In the genomic region with DNA sequence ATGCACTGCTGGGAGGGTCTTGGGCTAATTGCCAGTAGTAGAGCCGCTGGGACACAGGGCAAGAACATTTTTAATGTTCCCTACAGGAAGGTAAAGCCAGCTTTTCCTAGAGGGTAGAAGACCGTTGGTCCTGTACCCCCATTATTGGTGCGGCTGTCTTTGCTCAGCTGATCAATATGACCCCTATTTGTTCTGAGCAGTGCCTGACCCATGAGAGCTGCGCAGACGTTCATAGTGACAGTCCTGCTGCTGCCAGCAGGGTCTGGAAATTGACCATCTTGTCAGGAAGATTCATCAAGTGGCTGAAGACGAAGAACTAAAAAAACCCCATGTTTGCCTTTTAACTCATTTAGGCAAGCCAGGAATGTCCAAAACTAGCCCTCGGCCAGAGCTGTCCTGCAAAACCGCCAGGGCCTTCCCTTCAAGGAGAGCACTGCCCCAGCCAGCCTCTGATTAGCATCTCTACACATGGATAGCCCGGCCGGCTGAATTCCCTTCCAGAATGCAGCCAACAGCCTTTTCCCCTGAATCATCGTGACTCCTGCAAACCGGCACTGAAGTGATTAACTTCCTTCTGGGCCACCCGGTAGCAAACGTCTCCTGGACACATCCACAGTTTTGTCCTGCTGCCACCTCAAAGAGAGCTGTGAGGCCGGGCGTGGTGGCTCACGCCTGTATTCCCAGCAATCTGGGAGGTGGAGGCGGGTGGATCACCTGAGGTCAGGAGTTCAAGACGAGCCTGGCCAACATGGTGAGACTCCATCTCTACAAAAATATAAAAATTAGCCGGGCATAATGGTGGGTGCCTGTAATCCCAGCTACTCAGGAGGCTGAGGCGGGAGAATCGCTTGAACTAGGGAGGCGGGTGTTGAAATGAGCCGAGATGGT, we compare ENCODE assay signal across 9 cellular contexts. TPM values are rescaled to one million over a fixed set of nuclear protein-coding genes. Genes with fewer than 3 reads are reported as not detected.
DNase-seq lines count a peak whose midpoint lies in the region; ATAC-seq and TF ChIP-seq lines count a peak whose summit lies in the region.
"Had no signal": no experiment of that assay in that cellular context is flagged by ENCODE, and none has a peak within 500 bp of the region (broad histone marks: within the 10 kb centered on the region; RNA-seq: fewer than 3 reads in every experiment).

No MANE protein-coding gene starts in this region.

- peaks cover 3% of the 10 kb centered on the region for H3K9me3 ChIP-seq in left ventricle myocardium inferior (replicated peaks)

- intact Hi-C loops in left ventricle myocardium inferior (cut with micrococcal nuclease): no loop called here
- intact Hi-C loops in Right ventricle myocardium inferior (cut with DNase I): no loop called here

- no peak for TF ChIP-seq CTCF in left ventricle myocardium inferior (IDR thresholded peaks at IDR 0.05; ENCODE audit: borderline replicate concordance)
- no peak for TF ChIP-seq CTCF in brain microvascular endothelial cell (IDR thresholded peaks at IDR 0.05; ENCODE audit: low read depth, low read length, missing control alignments)

- H3K36me3 ChIP-seq in left ventricle myocardium inferior (no peaks in the 10 kb centered on the region), brain microvascular endothelial cell (replicated peaks) (no peaks in the 10 kb centered on the region)

- H3K27ac ChIP-seq in left ventricle myocardium inferior (replicated peaks): peak overlapping the region; percentile 67
- H3K27ac ChIP-seq in brain microvascular endothelial cell: no peak overlapping the region

- in situ Hi-C loops in brain microvascular endothelial cell (cut with HindIII; ENCODE audit: low pct_ligation_motif_present, low sequenced_read_pairs): no loop called here

- ATAC-seq in Right ventricle myocardium inferior: no peak

- H3K4me3 ChIP-seq in left ventricle myocardium inferior (no peak overlapping the region), brain microvascular endothelial cell (ENCODE audit: low read depth, low read length) (no peak overlapping the region)

- DNase-seq in left ventricle myocardium inferior: no peak
- DNase-seq in Right ventricle myocardium inferior (ENCODE audit: missing footprints): no peak
- peak; percentile 78 for DNase-seq in brain microvascular endothelial cell
- peak; percentile 93 for DNase-seq in kidney glomerular epithelial cell (lab: John Stamatoyannopoulos, UW)
- DNase-seq in activated CD4-positive, alpha-beta T cell treated with anti-CD3 and anti-CD28 coated beads, Interleukin-2, amount 50 U/mL, for 4 hours: no peak
- no peak for DNase-seq in DMS114 treated with DMSO at 0.1 percent for 48 hours (lab: John Stamatoyannopoulos, UW; ENCODE audit: unreplicated experiment)
- no peak for DNase-seq in NCI-H1436 treated with DMSO at 0.1 percent for 48 hours (lab: John Stamatoyannopoulos, UW)
- no peak for DNase-seq in NCI-H1930 (lab: John Stamatoyannopoulos, UW)
- DNase-seq: activated CD4-positive, alpha-beta T cell treated with anti-CD3 and anti-CD28 coated beads, Interleukin-2, amount 10 ng/mL, durations not matched to agents 24 days and 14 days had no signal

- no peaks in the 10 kb centered on the region for H3K27me3 ChIP-seq in left ventricle myocardium inferior (ENCODE audit: low read depth)
- H3K27me3 ChIP-seq in brain microvascular endothelial cell (replicated peaks): no peaks in the 10 kb centered on the region

- H3K4me1 ChIP-seq in left ventricle myocardium inferior: peaks cover 37% of the 10 kb centered on the region

RNA-seq across cellular contexts. Expression of a gene that starts 20.9 kb away (rescaled TPM):
- total RNA-seq in left ventricle myocardium inferior: 20.7 TPM
- 25.3 TPM for total RNA-seq in Right ventricle myocardium inferior

Comparison
In these comparisons a context has a peak if more than half of its experiments do, and no peak if none do; other contexts are left out.
1. DNase-seq: peak in brain microvascular endothelial cell (single experiment) and kidney glomerular epithelial cell (single experiment); none in left ventricle myocardium inferior (single experiment), Right ventricle myocardium inferior (single experiment), activated CD4-positive, alpha-beta T cell treated with anti-CD3 and anti-CD28 coated beads, Interleukin-2, amount 50 U/mL, for 4 hours (0 of 2), DMS114 treated with DMSO at 0.1 percent for 48 hours (single experiment), NCI-H1436 treated with DMSO at 0.1 percent for 48 hours (single experiment) and NCI-H1930 (0 of 2).